9 cellular contexts compared by ENCODE assay signal in genomic region chr12:85951823-85952222, GRCh38.
DNase-seq lines count a peak whose midpoint lies in the region; ATAC-seq and TF ChIP-seq lines count a peak whose summit lies in the region.
"Had no signal": no experiment of that assay in that cellular context is flagged by ENCODE, and none has a peak within 500 bp of the region (broad histone marks: within the 10 kb centered on the region; RNA-seq: fewer than 3 reads in every experiment).

No MANE protein-coding gene starts in this region.

- intact Hi-C loops in lower leg skin (cut with DNase I; ENCODE audit: low total_unique reads) = no loop called here

- no peak for ATAC-seq in GM18870 (IDR thresholded peaks at IDR 0.05; ENCODE audit: unreplicated experiment)
- ATAC-seq in GM21360 (IDR thresholded peaks at IDR 0.05; ENCODE audit: unreplicated experiment) = no peak
- ATAC-seq in HG03135 (IDR thresholded peaks at IDR 0.05; ENCODE audit: unreplicated experiment) = no peak
- ATAC-seq: activated CD4-positive, CD25-positive, alpha-beta regulatory T cell treated with anti-CD3 and anti-CD28 coated beads, Interleukin-2, amount 50 U/mL, for 24 hours had no signal

- TF ChIP-seq CTCF in VCaP (conservative IDR thresholded peaks at IDR 0.05) (peak; percentile 77), lower leg skin (IDR thresholded peaks at IDR 0.05) (no peak)

- WGBS in lower leg skin, 2 donors = 2 to 3% methylated on average over 1 of the region's 1 CpG

- peak; percentile 64 for DNase-seq in DMS53 (lab: John Stamatoyannopoulos, UW)
- DNase-seq in Kasumi-1 (lab: John Stamatoyannopoulos, UW) = peak; percentile 55 to 62
- DNase-seq in left kidney (ENCODE audit: low read depth, low spot score) = peak; percentile 29
- DNase-seq in lower leg skin (ENCODE audit: low spot score in 2 of 2) = no peak

- no peak overlapping the region for H3K4me3 ChIP-seq in lower leg skin (ENCODE audit: low read depth, poor library complexity, severe bottlenecking)

- H3K27ac ChIP-seq in VCaP = no peak overlapping the region

- no peak for TF ChIP-seq POLR2A in lower leg skin (IDR thresholded peaks at IDR 0.05)

Comparison
In these comparisons a context has a peak if more than half of its experiments do, and no peak if none do; other contexts are left out.
1. DNase-seq: peak in DMS53 (single experiment), Kasumi-1 (2 of 2) and left kidney (single experiment); none in lower leg skin (0 of 2).